18 cellular contexts compared by ENCODE assay signal in the genomic region with DNA sequence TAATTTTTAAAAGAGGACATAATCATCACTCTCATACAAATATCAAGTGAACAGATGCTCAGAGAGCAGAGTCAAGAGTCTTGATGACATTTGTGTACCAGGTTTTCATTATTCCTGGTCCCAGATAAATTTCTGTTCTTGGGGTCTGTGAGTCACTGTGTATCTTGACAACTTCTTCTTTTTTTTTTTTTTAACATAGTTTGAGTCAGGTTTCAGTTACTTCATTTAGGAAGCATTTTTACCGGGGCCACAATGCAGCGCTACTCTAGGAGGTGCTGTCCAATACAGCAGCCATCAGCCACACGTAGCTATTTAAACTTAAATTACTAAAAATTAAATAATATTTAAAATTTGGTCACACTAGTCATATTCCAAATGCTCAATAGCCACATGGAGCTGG.
A peak's percentile ranks its signal among the peaks of the same experiment; 100 is the strongest.
DNase-seq lines count a peak whose midpoint lies in the region; ATAC-seq and TF ChIP-seq lines count a peak whose summit lies in the region.
"Had no signal": no experiment of that assay in that cellular context is flagged by ENCODE, and none has a peak within 500 bp of the region (broad histone marks: within the 10 kb centered on the region; RNA-seq: fewer than 3 reads in every experiment).

No MANE protein-coding gene starts in this region.

- H3K27ac Mint-ChIP-seq in activated naive CD8-positive, alpha-beta T cell treated with anti-CD3 and anti-CD28 coated beads, Interleukin-2, amount 50 U/mL, for 24 hours, result no peak overlapping the region
- H3K27ac Mint-ChIP-seq: WTC11 had no signal

- H3K4me3 ChIP-seq in ascending aorta, result no peak overlapping the region
- H3K4me3 ChIP-seq in testis, result no peak overlapping the region
- H3K4me3 ChIP-seq: esophagus squamous epithelium, HAP-1, upper lobe of right lung had no signal

- peaks cover 35% of the 10 kb centered on the region for H3K4me1 Mint-ChIP-seq in activated naive CD8-positive, alpha-beta T cell treated with anti-CD3 and anti-CD28 coated beads, Interleukin-2, amount 50 U/mL, for 24 hours

- H3K27ac ChIP-seq in ascending aorta, result no peak overlapping the region
- no peak overlapping the region for H3K27ac ChIP-seq in testis
- H3K27ac ChIP-seq: esophagus squamous epithelium, upper lobe of right lung had no signal

- H3K27me3 ChIP-seq in ascending aorta (no peaks in the 10 kb centered on the region), testis (no peaks in the 10 kb centered on the region)
- H3K27me3 ChIP-seq: BE2C, esophagus squamous epithelium, upper lobe of right lung had no signal

- DNase-seq in CD1c-positive myeloid dendritic cell (ENCODE audit: extremely low spot score), result peak; percentile 66
- DNase-seq in NOMO-1 (lab: John Stamatoyannopoulos, UW; ENCODE audit: unreplicated experiment in 2 of 2), result peak; percentile 61 to 86
- DNase-seq in activated naive CD8-positive, alpha-beta T cell treated with anti-CD3 and anti-CD28 coated beads, Interleukin-2, amount 50 U/mL, for 24 hours, result no peak
- DNase-seq in NK-92 (lab: John Stamatoyannopoulos, UW; ENCODE audit: unreplicated experiment), result no peak
- DNase-seq in omental fat pad (ENCODE audit: low spot score), result no peak
- no peak for DNase-seq in ascending aorta (ENCODE audit: low spot score in 2 of 2)
- DNase-seq in testis, result no peak
- DNase-seq: aorta, BE2C, dermis blood vessel endothelial cell, DMS53, esophagus squamous epithelium, hippocampal formation, posterior cingulate gyrus, upper lobe of right lung had no signal

- H3K27me3 Mint-ChIP-seq in activated naive CD8-positive, alpha-beta T cell treated with anti-CD3 and anti-CD28 coated beads, Interleukin-2, amount 50 U/mL, for 24 hours, result no peaks in the 10 kb centered on the region

- no peaks in the 10 kb centered on the region for H3K4me1 ChIP-seq in ascending aorta
- no peaks in the 10 kb centered on the region for H3K4me1 ChIP-seq in testis
- H3K4me1 ChIP-seq: BE2C, esophagus squamous epithelium, HAP-1, upper lobe of right lung had no signal

- H3K36me3 Mint-ChIP-seq in activated naive CD8-positive, alpha-beta T cell treated with anti-CD3 and anti-CD28 coated beads, Interleukin-2, amount 50 U/mL, for 24 hours (ENCODE audit: low read depth), result no peaks in the 10 kb centered on the region

- no peaks in the 10 kb centered on the region for H3K9me3 ChIP-seq in ascending aorta
- no peaks in the 10 kb centered on the region for H3K9me3 ChIP-seq in testis
- H3K9me3 ChIP-seq: BE2C, esophagus squamous epithelium, HAP-1, upper lobe of right lung had no signal

- no peaks in the 10 kb centered on the region for H3K9me3 Mint-ChIP-seq in activated naive CD8-positive, alpha-beta T cell treated with anti-CD3 and anti-CD28 coated beads, Interleukin-2, amount 50 U/mL, for 24 hours

- H3K4me3 Mint-ChIP-seq in activated naive CD8-positive, alpha-beta T cell treated with anti-CD3 and anti-CD28 coated beads, Interleukin-2, amount 50 U/mL, for 24 hours, result no peak overlapping the region
- H3K4me3 Mint-ChIP-seq: WTC11 had no signal

- TF ChIP-seq POLR2A in testis (IDR thresholded peaks at IDR 0.05), result no peak

- 87% methylated on average over 3 of the region's 3 CpGs for WGBS in testis, 2 donors

- intact Hi-C loops in ascending aorta (cut with DNase I), result no loop called here
- intact Hi-C loops in testis (cut with DNase I; ENCODE audit: low total_unique reads), result no loop called here

- TF ChIP-seq CTCF in omental fat pad (IDR thresholded peaks at IDR 0.05) (no peak), ascending aorta (IDR thresholded peaks at IDR 0.05) (no peak), testis (IDR thresholded peaks at IDR 0.05) (no peak)

- ATAC-seq in GM18909 (IDR thresholded peaks at IDR 0.05; ENCODE audit: poor library complexity, unreplicated experiment) (peak; percentile 45), omental fat pad (ENCODE audit: low FRiP score) (no peak)
- peak; percentile 56 for ATAC-seq in activated naive CD8-positive, alpha-beta T cell treated with anti-CD3 and anti-CD28 coated beads, Interleukin-2, amount 50 U/mL, for 24 hours
- ATAC-seq: upper lobe of right lung, WTC11 had no signal

- no peaks in the 10 kb centered on the region for H3K36me3 ChIP-seq in ascending aorta
- no peaks in the 10 kb centered on the region for H3K36me3 ChIP-seq in testis (ENCODE audit: low read depth, missing control alignments)
- H3K36me3 ChIP-seq: BE2C, esophagus squamous epithelium, HAP-1, upper lobe of right lung had no signal

Comparison
In these comparisons a context has a peak if more than half of its experiments do, and no peak if none do; other contexts are left out.
1. DNase-seq: peak in CD1c-positive myeloid dendritic cell (single experiment) and NOMO-1 (2 of 2); none in activated naive CD8-positive, alpha-beta T cell treated with anti-CD3 and anti-CD28 coated beads, Interleukin-2, amount 50 U/mL, for 24 hours (single experiment), NK-92 (single experiment), omental fat pad (single experiment), ascending aorta (0 of 2) and testis (single experiment).